Comparison of ENCODE assay signal across 17 cellular contexts in the genomic region with DNA sequence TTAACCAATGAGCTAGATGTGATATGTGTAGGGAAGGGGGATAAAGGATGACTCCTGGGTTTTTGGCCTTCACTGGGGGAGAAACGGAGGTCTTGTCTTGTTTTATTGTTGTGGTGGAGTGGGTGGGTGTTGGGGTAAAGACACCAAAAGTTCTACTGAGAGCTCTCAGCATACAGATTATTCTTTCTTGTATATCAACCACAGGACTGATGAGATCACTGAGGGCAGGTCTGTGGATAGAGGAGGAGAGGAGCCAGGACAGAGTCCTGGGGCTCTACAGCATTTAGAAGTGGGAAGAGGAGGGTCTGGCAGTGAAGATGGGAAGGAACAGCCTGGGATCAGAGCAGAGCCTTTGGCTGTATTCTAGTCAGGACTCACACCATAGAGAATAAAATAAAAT.
DNase-seq lines count a peak whose midpoint lies in the region; ATAC-seq lines count a peak whose summit lies in the region.
"Had no signal": no experiment of that assay in that cellular context is flagged by ENCODE, and none has a peak within 500 bp of the region (broad histone marks: within the 10 kb centered on the region; RNA-seq: fewer than 3 reads in every experiment).

No MANE protein-coding gene starts in this region.

- no peak overlapping the region for H3K4ac ChIP-seq in mesenchymal stem cell (ENCODE audit: low read depth in 1 of 2, low read length in 2 of 2)

- H3K9me3 ChIP-seq in mesenchymal stem cell (ENCODE audit: control insufficient read depth, low read length), result no peaks in the 10 kb centered on the region
- H3K9me3 ChIP-seq: A549, BE2C had no signal

- H3K27me3 ChIP-seq in mesenchymal stem cell (ENCODE audit: control insufficient read depth in 1 of 2, insufficient read depth in 1 of 2, low read length in 2 of 2), result no peaks in the 10 kb centered on the region
- H3K27me3 ChIP-seq: BE2C had no signal

- H3K23ac ChIP-seq in mesenchymal stem cell (ENCODE audit: low read length in 2 of 2), result no peak overlapping the region

- H2AK5ac ChIP-seq in mesenchymal stem cell (ENCODE audit: low read length, severe bottlenecking), result peak overlapping the region; percentile 68

- no peak overlapping the region for H2BK5ac ChIP-seq in mesenchymal stem cell (ENCODE audit: low read depth, low read length, poor library complexity, severe bottlenecking)

- no peak overlapping the region for H3K4me3 Mint-ChIP-seq in stimulated activated naive CD8-positive, alpha-beta T cell treated with anti-CD3 and anti-CD28 coated beads, Interleukin-15, amount 100 ng/mL, for 72 hours
- no peak overlapping the region for H3K4me3 Mint-ChIP-seq in activated naive CD8-positive, alpha-beta T cell treated with anti-CD3 and anti-CD28 coated beads, Interleukin-2, amount 50 U/mL, for 24 hours
- H3K4me3 Mint-ChIP-seq: CD4-positive, alpha-beta memory T cell; H9 had no signal

- H3K36me3 Mint-ChIP-seq in activated naive CD8-positive, alpha-beta T cell treated with anti-CD3 and anti-CD28 coated beads, Interleukin-2, amount 50 U/mL, for 24 hours (ENCODE audit: low read depth), result peaks cover 10% of the 10 kb centered on the region

- WGBS in mesenchymal stem cell, result 100% methylated on average over 1 of the region's 1 CpG

- H4K8ac ChIP-seq in mesenchymal stem cell (ENCODE audit: low read length), result no peak overlapping the region

- no peaks in the 10 kb centered on the region for H3K4me1 ChIP-seq in mesenchymal stem cell (ENCODE audit: control insufficient read depth, insufficient read depth, low read depth, low read length)

- H3K4me2 ChIP-seq in mesenchymal stem cell (ENCODE audit: low read length, poor library complexity, severe bottlenecking), result no peak overlapping the region
- H3K4me2 ChIP-seq: A549 had no signal

- H3K27me3 Mint-ChIP-seq in stimulated activated naive CD8-positive, alpha-beta T cell treated with anti-CD3 and anti-CD28 coated beads, Interleukin-15, amount 100 ng/mL, for 72 hours, result no peaks in the 10 kb centered on the region
- no peaks in the 10 kb centered on the region for H3K27me3 Mint-ChIP-seq in activated naive CD8-positive, alpha-beta T cell treated with anti-CD3 and anti-CD28 coated beads, Interleukin-2, amount 50 U/mL, for 24 hours
- H3K27me3 Mint-ChIP-seq: CD4-positive, alpha-beta memory T cell had no signal

- H2BK120ac ChIP-seq in mesenchymal stem cell (ENCODE audit: low read depth, low read length), result no peak overlapping the region

- H3K9me3 Mint-ChIP-seq in stimulated activated naive CD8-positive, alpha-beta T cell treated with anti-CD3 and anti-CD28 coated beads, Interleukin-15, amount 100 ng/mL, for 72 hours, result no peaks in the 10 kb centered on the region
- no peaks in the 10 kb centered on the region for H3K9me3 Mint-ChIP-seq in activated naive CD8-positive, alpha-beta T cell treated with anti-CD3 and anti-CD28 coated beads, Interleukin-2, amount 50 U/mL, for 24 hours
- H3K9me3 Mint-ChIP-seq: H9 had no signal

- no peak overlapping the region for H2AFZ ChIP-seq in mesenchymal stem cell (ENCODE audit: low read depth, low read length)

- peak; percentile 83 for ATAC-seq in stimulated activated naive CD8-positive, alpha-beta T cell treated with anti-CD3 and anti-CD28 coated beads, Interleukin-15, Interleukin-2, amounts not matched to agents 100 U/mL and 50 U/mL, for 24 hours
- no peak for ATAC-seq in stimulated activated naive CD8-positive, alpha-beta T cell treated with anti-CD3 and anti-CD28 coated beads, Interleukin-15, amount 100 ng/mL, for 72 hours
- ATAC-seq in activated naive CD8-positive, alpha-beta T cell treated with anti-CD3 and anti-CD28 coated beads, Interleukin-2, amount 50 U/mL, for 24 hours, result peak; percentile 88
- ATAC-seq: A549 had no signal

- no peak overlapping the region for H3K14ac ChIP-seq in mesenchymal stem cell (ENCODE audit: low read length in 2 of 2)

- H2BK15ac ChIP-seq in mesenchymal stem cell (ENCODE audit: low read depth, poor library complexity, severe bottlenecking), result no peak overlapping the region

- peak overlapping the region in 1 of 2 experiments; percentile 16 for H3K18ac ChIP-seq in mesenchymal stem cell (ENCODE audit: low read depth in 1 of 2, low read length in 2 of 2)

- peaks cover 14% of the 10 kb centered on the region for H3K4me1 Mint-ChIP-seq in stimulated activated naive CD8-positive, alpha-beta T cell treated with anti-CD3 and anti-CD28 coated beads, Interleukin-15, amount 100 ng/mL, for 72 hours
- peaks cover 20% of the 10 kb centered on the region for H3K4me1 Mint-ChIP-seq in activated naive CD8-positive, alpha-beta T cell treated with anti-CD3 and anti-CD28 coated beads, Interleukin-2, amount 50 U/mL, for 24 hours

- peak overlapping the region in 1 of 2 donors; percentile 57 for H3K27ac Mint-ChIP-seq in stimulated activated naive CD8-positive, alpha-beta T cell treated with anti-CD3 and anti-CD28 coated beads, Interleukin-15, amount 100 ng/mL, for 72 hours
- peak overlapping the region; percentile 79 for H3K27ac Mint-ChIP-seq in activated naive CD8-positive, alpha-beta T cell treated with anti-CD3 and anti-CD28 coated beads, Interleukin-2, amount 50 U/mL, for 24 hours

- H3K9ac ChIP-seq in mesenchymal stem cell (ENCODE audit: low read length), result no peak overlapping the region

- H4K91ac ChIP-seq in mesenchymal stem cell (ENCODE audit: low read length), result no peak overlapping the region

- no peak for DNase-seq in stimulated activated naive CD8-positive, alpha-beta T cell treated with anti-CD3 and anti-CD28 coated beads, Interleukin-15, Interleukin-2, amounts not matched to agents 100 U/mL and 50 U/mL, for 24 hours
- no peak for DNase-seq in stimulated activated naive CD8-positive, alpha-beta T cell treated with anti-CD3 and anti-CD28 coated beads, Interleukin-15, amount 100 ng/mL, for 72 hours
- no peak for DNase-seq in activated naive CD8-positive, alpha-beta T cell treated with anti-CD3 and anti-CD28 coated beads, Interleukin-2, amount 50 U/mL, for 24 hours
- DNase-seq in mesenchymal stem cell (no peak), medulla oblongata (ENCODE audit: extremely low spot score) (no peak), GM03348 (ENCODE audit: low spot score) (no peak)
- DNase-seq: BE2C; CD4-positive, alpha-beta memory T cell; COR-L47; DMS153; DMS79 treated with DMSO at 0.1 percent for 48 hours; EL; GDM1; GOT3; H9 had no signal

- no peaks in the 10 kb centered on the region for H3K36me3 ChIP-seq in mesenchymal stem cell (ENCODE audit: control insufficient read depth in 1 of 2, insufficient read depth in 2 of 2, low read depth in 1 of 2, low read length in 2 of 2)
- H3K36me3 ChIP-seq: BE2C had no signal

- no peak overlapping the region for H2BK12ac ChIP-seq in mesenchymal stem cell (ENCODE audit: low read length in 2 of 2)

- H3K79me1 ChIP-seq in mesenchymal stem cell (replicated peaks; ENCODE audit: low read length, poor library complexity, severe bottlenecking), result peaks cover 2% of the 10 kb centered on the region

- no peak overlapping the region for H3K4me3 ChIP-seq in mesenchymal stem cell (ENCODE audit: insufficient read depth in 1 of 2, low read depth in 1 of 2, low read length in 2 of 2)
- H3K4me3 ChIP-seq: A549 had no signal

- no peak overlapping the region for H3K27ac ChIP-seq in mesenchymal stem cell (ENCODE audit: low read length, poor library complexity, severe bottlenecking)
- H3K27ac ChIP-seq: A549, C4-2B had no signal
